Comparison of ENCODE assay signal across 12 cellular contexts in genomic region chr20:57450931-57451330, GRCh38. TPM values are rescaled to one million over a fixed set of nuclear protein-coding genes. Genes with fewer than 3 reads are reported as not detected.
DNase-seq lines count a peak whose midpoint lies in the region; ATAC-seq and TF ChIP-seq lines count a peak whose summit lies in the region.
"Had no signal": no experiment of that assay in that cellular context is flagged by ENCODE, and none has a peak within 500 bp of the region (broad histone marks: within the 10 kb centered on the region; RNA-seq: fewer than 3 reads in every experiment).

No MANE protein-coding gene starts in this region.

- BruUV-seq in OCI-LY7 (replicated peaks; lab: Mats Ljungman, UMichigan) = no TSS peak

- no peaks in the 10 kb centered on the region for H3K9me2 ChIP-seq in OCI-LY7 (ENCODE audit: insufficient read depth, low read length)

- H4K20me1 ChIP-seq in OCI-LY7 (ENCODE audit: insufficient read depth, low read length) = no peaks in the 10 kb centered on the region

- H3K27ac ChIP-seq in OCI-LY7 (ENCODE audit: low read depth, low read length, poor library complexity, severe bottlenecking) (peak overlapping the region; percentile 84), neutrophil (peak overlapping the region; percentile 84)
- H3K27ac ChIP-seq: tibial nerve had no signal

- ATAC-seq in GM18868 (IDR thresholded peaks at IDR 0.05; ENCODE audit: unreplicated experiment) (peak; percentile 34), HG02623 (IDR thresholded peaks at IDR 0.05; ENCODE audit: unreplicated experiment) (peak; percentile 13), GM21360 (IDR thresholded peaks at IDR 0.05; ENCODE audit: unreplicated experiment) (no peak)

- H3K9me3 ChIP-seq in OCI-LY7 (ENCODE audit: low read length) (peaks cover 3% of the 10 kb centered on the region), neutrophil (no peaks in the 10 kb centered on the region)

- H3K36me3 ChIP-seq in OCI-LY7 (ENCODE audit: insufficient read depth, low read length) (no peaks in the 10 kb centered on the region), neutrophil (no peaks in the 10 kb centered on the region)
- H3K36me3 ChIP-seq: heart left ventricle, tibial nerve had no signal

- H3K4me1 ChIP-seq in OCI-LY7 (ENCODE audit: insufficient read depth, low read length, poor library complexity, severe bottlenecking) = peaks cover 67% of the 10 kb centered on the region
- peaks cover 80 to 92% of the 10 kb centered on the region in 2 experiments for H3K4me1 ChIP-seq in neutrophil (ENCODE audit: control insufficient read depth in 1 of 2, insufficient read depth in 1 of 2, low read depth in 1 of 2, low read length in 1 of 2)

- H3K79me2 ChIP-seq in OCI-LY7 (ENCODE audit: insufficient read depth, low read depth, low read length) = no peaks in the 10 kb centered on the region

- POLR2A ChIA-PET in OCI-LY7 (lab: Charles Lee) = interaction anchor here (0.6 to 2.2 kb wide), 6 partner anchors 16 to 53 kb away, joined by 3 to 9 read pairs (median 6); no protein-coding TSS in a partner anchor

- H3K27me3 ChIP-seq in neutrophil = no peaks in the 10 kb centered on the region
- H3K27me3 ChIP-seq: heart left ventricle had no signal

- peak overlapping the region; percentile 86 for H3K4me2 ChIP-seq in OCI-LY7 (ENCODE audit: low read length)

- CTCF ChIA-PET in OCI-LY7 (lab: Charles Lee; ENCODE audit: unreplicated experiment) = interaction anchor here (0.6 to 1.3 kb wide), 3 partner anchors 19 to 229 kb away, joined by 4 to 6 read pairs (median 4); no protein-coding TSS in a partner anchor

- peak overlapping the region; percentile 64 for H3K4me3 ChIP-seq in OCI-LY7 (ENCODE audit: low read depth, low read length, poor library complexity, severe bottlenecking)
- H3K4me3 ChIP-seq in neutrophil (ENCODE audit: low read depth in 1 of 2, low read length in 1 of 2) = peak overlapping the region; percentile 43 to 55
- H3K4me3 ChIP-seq: heart left ventricle, tibial nerve had no signal

- TF ChIP-seq CTCF in OCI-LY7 (conservative IDR thresholded peaks at IDR 0.05; ENCODE audit: low read length) = no peak
- no peak for TF ChIP-seq CTCF in neutrophil (IDR thresholded peaks at IDR 0.05)

- DNase-seq in OCI-LY7 (ENCODE audit: low spot score) (peak; percentile 47), head of caudate nucleus (no peak)
- DNase-seq in activated CD4-positive, alpha-beta T cell treated with anti-CD3 and anti-CD28 coated beads for 48 hours = no peak
- DNase-seq in NK-92 treated with Interleukin-12 subunit alpha and Interleukin-12 subunit beta, amount 100 ng/mL, for 24 hours (lab: John Stamatoyannopoulos, UW) = no peak
- DNase-seq: activated T-cell treated with anti-CD3 and anti-CD28 coated beads, Interleukin-2, amount 50 U/mL, for 48 hours; T-helper 9 cell had no signal

- H2AFZ ChIP-seq in OCI-LY7 (ENCODE audit: low read length) = peak overlapping the region; percentile 60; the same call in 1 of the 2 replicates

- intact Hi-C loops in OCI-LY7 (cut with micrococcal nuclease; ENCODE audit: unreplicated experiment) = loop anchor here (1.0 to 2.0 kb wide), 2 partner anchors 30 to 42 kb away; no protein-coding TSS in a partner anchor
- intact Hi-C loops in head of caudate nucleus (cut with DNase I) = no loop called here

RNA-seq across cellular contexts. Expression of gene RBM38, which starts 59.7 kb away (rescaled TPM):
- 136 and 174 TPM in 2 replicates for total RNA-seq in OCI-LY7 (2014; rRNA removed; shearing (Covaris generic))
- 119 and 128 TPM in 2 replicates for total RNA-seq in OCI-LY7 (2022)
